ENCODE assay signal across 26 cellular contexts in genomic region chr21:22189278-22189677, GRCh38.
"Had no signal": no experiment of that assay in that cellular context is flagged by ENCODE, and none has a peak within 500 bp of the region (broad histone marks: within the 10 kb centered on the region; RNA-seq: fewer than 3 reads in every experiment).

No MANE protein-coding gene starts in this region.

- H3K4me3 ChIP-seq: SJSA1, SK-N-MC had no signal

- H3K9me3 ChIP-seq: SJSA1 had no signal

- H3K36me3 ChIP-seq: SJSA1 had no signal

- DNase-seq: KBM-7; MV-4-11; NCI-H1048; NCI-H1105; NCI-H1417; NCI-H1436 treated with DMSO at 0.1 percent for 48 hours; NCI-H1694 treated with DMSO at 0.1 percent for 48 hours; NCI-H1930; NCI-H2081 treated with DMSO at 0.1 percent for 48 hours; NCI-H2171; NCI-H226; NCI-H446; NCI-H510A; NCI-H524 treated with DMSO at 0.1 percent for 48 hours; NCI-H69; NCI-H774; NK-92 treated with Interleukin-12 subunit alpha and Interleukin-12 subunit beta, amount 100 ng/mL, for 24 hours; OCI-M1; Right ventricle myocardium superior; RPMI8226; SIG-M5 had no signal

- H3K27me3 ChIP-seq: SJSA1 had no signal

- FAIRE-seq: HTR-8/SVneo, RCC 7860 had no signal

- H3K36me3 Mint-ChIP-seq: IgD-negative memory B cell had no signal

- H3K27ac ChIP-seq: SJSA1, SK-N-MC had no signal

- H3K27me3 Mint-ChIP-seq: IgD-negative memory B cell had no signal

- H3K4me3 Mint-ChIP-seq: IgD-negative memory B cell had no signal

- H3K27ac Mint-ChIP-seq: IgD-negative memory B cell had no signal

- H3K4me1 ChIP-seq: SJSA1 had no signal

- H3K4me1 Mint-ChIP-seq: IgD-negative memory B cell had no signal
